8 cellular contexts compared by ENCODE assay signal in genomic region chr12:63611285-63611684, GRCh38. TPM values are rescaled to one million over a fixed set of nuclear protein-coding genes. Genes with fewer than 3 reads are reported as not detected.
DNase-seq lines count a peak whose midpoint lies in the region; ATAC-seq, FAIRE-seq and TF ChIP-seq lines count a peak whose summit lies in the region.
"Not testable (repeated sequence)": the region's sequence is repeated elsewhere in the genome, so short reads cannot be mapped to it uniquely, and the experiment has no call there.
"Had no signal": no experiment of that assay in that cellular context is flagged by ENCODE, and none has a peak within 500 bp of the region (broad histone marks: within the 10 kb centered on the region; RNA-seq: fewer than 3 reads in every experiment).

No MANE protein-coding gene starts in this region.

- BruUV-seq in OCI-LY7 (replicated peaks; lab: Mats Ljungman, UMichigan) = not testable (repeated sequence)

- not testable (repeated sequence) for H3K36me3 ChIP-seq in DOHH2 (ENCODE audit: control insufficient read depth, low read length); OCI-LY7 (ENCODE audit: insufficient read depth, low read length)

- POLR2A ChIA-PET in OCI-LY7 (lab: Charles Lee) = not testable (repeated sequence)

- CTCF ChIA-PET in OCI-LY7 (lab: Charles Lee; ENCODE audit: unreplicated experiment) = not testable (repeated sequence)

- peak; percentile 15 for FAIRE-seq in endometrium (lab: Jason Lieb, UNC)

- H4K20me1 ChIP-seq in DOHH2 (ENCODE audit: control insufficient read depth, insufficient read depth, low read depth, low read length); OCI-LY7 (ENCODE audit: insufficient read depth, low read length): not testable (repeated sequence)

- not testable (repeated sequence) for H3K79me2 ChIP-seq in DOHH2 (ENCODE audit: control insufficient read depth, low read length); OCI-LY7 (ENCODE audit: insufficient read depth, low read depth, low read length)

- peak; percentile 48 for ATAC-seq in GM21390 (IDR thresholded peaks at IDR 0.05; ENCODE audit: unreplicated experiment)
- peak; percentile 44 for ATAC-seq in HG02642 (IDR thresholded peaks at IDR 0.05; ENCODE audit: poor library complexity, unreplicated experiment)

- not testable (repeated sequence) for H3K27me3 ChIP-seq in DOHH2 (ENCODE audit: control insufficient read depth, low read length)

- H3K4me1 ChIP-seq in DOHH2 (ENCODE audit: control insufficient read depth, low read length) = not testable (repeated sequence)
- H3K4me1 ChIP-seq in OCI-LY7 (ENCODE audit: insufficient read depth, low read length, poor library complexity, severe bottlenecking) = peaks cover 15% of the 10 kb centered on the region

- not testable (repeated sequence) for H3K9me3 ChIP-seq in DOHH2 (ENCODE audit: control insufficient read depth, insufficient read depth, low read length); OCI-LY7 (ENCODE audit: low read length)

- not testable (repeated sequence) for H3F3A ChIP-seq in DOHH2 (ENCODE audit: control insufficient read depth, insufficient read depth)

- TF ChIP-seq CTCF in DOHH2 (IDR thresholded peaks at IDR 0.05; ENCODE audit: low read depth, low read length, poor library complexity, severe bottlenecking); OCI-LY7 (conservative IDR thresholded peaks at IDR 0.05; ENCODE audit: low read length): not testable (repeated sequence)

- H3K4me3 ChIP-seq in DOHH2 (ENCODE audit: low read length); OCI-LY7 (ENCODE audit: low read depth, low read length, poor library complexity, severe bottlenecking): not testable (repeated sequence)

- DNase-seq in NAMALWA (ENCODE audit: low spot score) = peak; percentile 79
- peak; percentile 64 for DNase-seq in OCI-LY7 (ENCODE audit: low spot score)

- H3K27ac ChIP-seq in DOHH2 (ENCODE audit: low read depth, low read length) (peak overlapping the region; percentile 50), OCI-LY7 (ENCODE audit: low read depth, low read length, poor library complexity, severe bottlenecking) (peak overlapping the region; percentile 82)

- intact Hi-C loops in OCI-LY7 (cut with micrococcal nuclease; ENCODE audit: unreplicated experiment) = not testable (repeated sequence)

- H3K9me2 ChIP-seq in DOHH2 (replicated peaks; ENCODE audit: control insufficient read depth, low read length); OCI-LY7 (ENCODE audit: insufficient read depth, low read length): not testable (repeated sequence)

- H3K4me2 ChIP-seq in DOHH2 (ENCODE audit: low read length) = not testable (repeated sequence)
- peak overlapping the region; percentile 44 for H3K4me2 ChIP-seq in OCI-LY7 (ENCODE audit: low read length)

- peak overlapping the region; percentile 54; the same call in 1 of the 2 replicates for H2AFZ ChIP-seq in OCI-LY7 (ENCODE audit: low read length)

RNA-seq across cellular contexts. Expression of gene DPY19L2, which starts 57.0 kb away (rescaled TPM):
- not detected in 2 replicates for total RNA-seq in OCI-LY7 (2014; rRNA removed; shearing (Covaris generic))
- total RNA-seq in OCI-LY7 (2022) = 0.32 and 1.1 TPM in 2 replicates
- total RNA-seq: Caco-2; CD4-positive, alpha-beta T cell had no signal
